ENCODE assay signal across 8 cellular contexts in genomic region chr16:4111748-4112696, GRCh38. TPM values are rescaled to one million over a fixed set of nuclear protein-coding genes. Genes with fewer than 3 reads are reported as not detected.
DNase-seq lines count a peak whose midpoint lies in the region; ATAC-seq and TF ChIP-seq lines count a peak whose summit lies in the region.

No MANE protein-coding gene starts in this region.

- no peak for ATAC-seq in activated T-cell treated with anti-CD3 and anti-CD28 coated beads, Interleukin-2, amount 50 U/mL, for 72 hours (replicated peaks in 1 of 2)
- ATAC-seq in left lung, result peak; percentile 8
- no peak for ATAC-seq in HG02970 (IDR thresholded peaks at IDR 0.05; ENCODE audit: low FRiP score, unreplicated experiment)
- ATAC-seq in HG02870 (IDR thresholded peaks at IDR 0.05; ENCODE audit: unreplicated experiment), result no peak
- ATAC-seq in HG02642 (IDR thresholded peaks at IDR 0.05; ENCODE audit: poor library complexity, unreplicated experiment), result no peak

- H3K27me3 ChIP-seq in left lung, result peaks cover 0 to 12% of the 10 kb centered on the region in 2 donors
- H3K27me3 ChIP-seq in transverse colon, result no peaks in the 10 kb centered on the region

- peaks cover 0 to 3% of the 10 kb centered on the region in 2 donors for H3K36me3 ChIP-seq in left lung
- H3K36me3 ChIP-seq in transverse colon, result no peaks in the 10 kb centered on the region

- no peaks in the 10 kb centered on the region for H3K9me3 Mint-ChIP-seq in activated T-cell treated with anti-CD3 and anti-CD28 coated beads, Interleukin-2, amount 50 U/mL, for 72 hours

- no peaks in the 10 kb centered on the region for H3K27me3 Mint-ChIP-seq in activated T-cell treated with anti-CD3 and anti-CD28 coated beads, Interleukin-2, amount 50 U/mL, for 72 hours (ENCODE audit: low read depth)

- 21 to 37% methylated on average over 12 to 16 of the region's 16 CpGs for WGBS in transverse colon (ENCODE audit: low coverage in 1 of 2), 2 donors

- no peaks in the 10 kb centered on the region for H3K9me3 ChIP-seq in left lung
- no peaks in the 10 kb centered on the region for H3K9me3 ChIP-seq in transverse colon

- TF ChIP-seq EP300 in transverse colon (IDR thresholded peaks at IDR 0.05; ENCODE audit: low read depth), result no peak

- peak overlapping the region; percentile 45 for H3K27ac ChIP-seq in left lung
- peak overlapping the region; percentile 14 to 71 (median 40) for H3K27ac ChIP-seq in transverse colon

- no peak for DNase-seq in activated T-cell treated with anti-CD3 and anti-CD28 coated beads, Interleukin-2, amount 50 U/mL, for 72 hours
- DNase-seq in activated T-cell treated with anti-CD3 and anti-CD28 coated beads for 4 hours (no peak), amniotic epithelial cell (ENCODE audit: low read depth) (peak; percentile 54), left lung (no peak), transverse colon (peak; percentile 24)

- peaks cover 2 to 14% of the 10 kb centered on the region in 2 donors for H3K36me3 Mint-ChIP-seq in activated T-cell treated with anti-CD3 and anti-CD28 coated beads, Interleukin-2, amount 50 U/mL, for 72 hours (ENCODE audit: insufficient read depth in 2 of 2)

- peak overlapping the region; percentile 69 for H3K27ac Mint-ChIP-seq in activated T-cell treated with anti-CD3 and anti-CD28 coated beads, Interleukin-2, amount 50 U/mL, for 72 hours

- no peak for TF ChIP-seq POLR2A in transverse colon (IDR thresholded peaks at IDR 0.05)

- TF ChIP-seq CTCF in left lung (IDR thresholded peaks at IDR 0.05), result no peak
- TF ChIP-seq CTCF in transverse colon (IDR thresholded peaks at IDR 0.05), result no peak

- H3K4me3 Mint-ChIP-seq in activated T-cell treated with anti-CD3 and anti-CD28 coated beads, Interleukin-2, amount 50 U/mL, for 72 hours, result peak overlapping the region; percentile 83 to 93

- intact Hi-C loops in left lung (cut with DNase I), result no loop called here
- intact Hi-C loops in transverse colon (cut with DNase I; ENCODE audit: low total_unique reads), result loop anchor here (10.0 kb wide), 1 partner anchor 147 kb away; no protein-coding TSS in a partner anchor

- H3K4me1 Mint-ChIP-seq in activated T-cell treated with anti-CD3 and anti-CD28 coated beads, Interleukin-2, amount 50 U/mL, for 72 hours (ENCODE audit: low read depth), result peaks cover 50% of the 10 kb centered on the region

- H3K4me3 ChIP-seq in left lung, result peak overlapping the region; percentile 27 to 64
- H3K4me3 ChIP-seq in transverse colon, result peak overlapping the region in 2 of 4 donors; percentile 7 to 83

- in situ Hi-C loops in transverse colon (cut with MboI; ENCODE audit: low pct_ligation_motif_present in 1 of 4, low pct_unique_long_range_greater_than_20kb in 1 of 4, low sequenced_read_pairs in 3 of 4), result loop anchor here in 2 of 4 donors (25.0 kb wide), 1 partner anchor 100 kb away; no protein-coding TSS in a partner anchor

- H3K4me1 ChIP-seq in left lung (peaks cover 33 to 58% of the 10 kb centered on the region in 2 donors), transverse colon (peaks cover 13 to 67% (median 53%) of the 10 kb centered on the region in 4 donors)

RNA-seq across cellular contexts. Expression of gene ADCY9, which starts 4.2 kb away (rescaled TPM):
- 10 to 100 TPM; 18.6 to 18.7 TPM for total RNA-seq in activated T-cell treated with anti-CD3 and anti-CD28 coated beads, Interleukin-2, amount 50 U/mL, for 72 hours
- 10 to 100 TPM; 39.7 to 61.1 TPM for total RNA-seq in left lung
- total RNA-seq in transverse colon, result 10 to 100 TPM; 33.7 to 46.0 (median 37.2) TPM

Comparison
In these comparisons a context has a peak if more than half of its experiments do, and no peak if none do; other contexts are left out.
1. DNase-seq: peak in amniotic epithelial cell (single experiment) and transverse colon (single experiment); none in activated T-cell treated with anti-CD3 and anti-CD28 coated beads, Interleukin-2, amount 50 U/mL, for 72 hours (0 of 2), activated T-cell treated with anti-CD3 and anti-CD28 coated beads for 4 hours (single experiment) and left lung (0 of 2).